ENCODE assay signal across 13 cellular contexts in the genomic region with DNA sequence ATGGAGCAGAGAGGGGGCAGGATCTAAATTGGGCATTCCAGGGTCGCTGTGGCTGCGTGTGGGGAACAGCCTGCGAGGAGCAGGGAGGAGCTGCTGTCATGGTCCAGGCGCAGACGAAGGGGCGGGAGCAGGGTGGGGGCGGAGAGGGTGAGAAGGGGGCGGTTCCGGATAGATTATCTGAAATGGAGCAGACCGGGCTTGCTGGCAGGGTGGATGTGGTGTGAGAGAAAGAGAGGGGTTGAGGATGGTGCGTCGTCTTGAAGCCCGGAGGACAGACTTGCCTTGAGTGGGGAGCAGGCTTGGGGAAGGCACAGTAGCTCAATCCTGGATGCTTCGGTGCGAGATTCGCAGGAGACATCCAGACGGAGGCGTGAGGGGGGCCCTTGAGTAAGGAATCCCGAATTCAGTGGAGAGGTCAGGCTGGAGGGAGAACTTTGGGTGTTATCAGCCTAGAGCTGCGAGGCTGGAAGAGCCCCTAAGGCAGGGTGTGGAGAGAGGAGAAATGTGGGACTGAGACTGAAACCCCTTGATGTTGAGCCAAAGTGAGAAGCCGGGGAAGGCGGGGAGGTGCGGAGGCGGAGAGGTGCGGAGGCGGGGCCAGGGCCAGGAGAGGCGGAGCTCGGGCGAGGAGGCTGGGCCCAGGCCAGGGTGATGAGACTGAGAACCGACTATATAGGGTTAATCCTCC.
A peak's percentile ranks its signal among the peaks of the same experiment; 100 is the strongest.
DNase-seq lines count a peak whose midpoint lies in the region; TF ChIP-seq lines count a peak whose summit lies in the region.
"Had no signal": no experiment of that assay in that cellular context is flagged by ENCODE, and none has a peak within 500 bp of the region (broad histone marks: within the 10 kb centered on the region; RNA-seq: fewer than 3 reads in every experiment).

No MANE protein-coding gene starts in this region.

- H3K4me1 ChIP-seq in stomach smooth muscle (ENCODE audit: control insufficient read depth, insufficient read depth, low read length), result peaks cover 2% of the 10 kb centered on the region

- H3K36me3 ChIP-seq in stomach smooth muscle (ENCODE audit: control insufficient read depth in 2 of 2, insufficient read depth in 2 of 2, low read length in 2 of 2), result peaks cover 0 to 3% of the 10 kb centered on the region in 2 donors

- H3K9ac ChIP-seq in stomach smooth muscle (ENCODE audit: low read length in 2 of 2), result peak overlapping the region in 1 of 2 donors; percentile 45

- H3K9me3 ChIP-seq in stomach smooth muscle (ENCODE audit: control insufficient read depth in 2 of 2, low read length in 2 of 2), result peaks cover 2 to 9% of the 10 kb centered on the region in 2 donors

- H3K27me3 ChIP-seq in stomach smooth muscle (ENCODE audit: control insufficient read depth in 1 of 2, insufficient read depth in 2 of 2, low read length in 2 of 2), result no peaks in the 10 kb centered on the region

- no peak overlapping the region for H3K4me3 ChIP-seq in epithelial cell of esophagus (ENCODE audit: low read length)
- peak overlapping the region; percentile 40 to 62 for H3K4me3 ChIP-seq in stomach smooth muscle (ENCODE audit: low read length in 2 of 2)

- no peak overlapping the region for H3K27ac ChIP-seq in stomach smooth muscle (ENCODE audit: low read length)

- DNase-seq in NCI-H82 (lab: John Stamatoyannopoulos, UW) (peak; percentile 73), epithelial cell of esophagus (ENCODE audit: low read depth) (peak; percentile 23), left kidney (ENCODE audit: low read depth, low spot score) (peak; percentile 74), cerebellar cortex (ENCODE audit: low spot score) (no peak), DMS53 treated with DMSO at 0.1 percent for 48 hours (lab: John Stamatoyannopoulos, UW; ENCODE audit: unreplicated experiment) (no peak), DMS79 treated with DMSO at 0.1 percent for 48 hours (lab: John Stamatoyannopoulos, UW) (no peak), HuH-7 (ENCODE audit: low spot score) (no peak)
- DNase-seq: cortex of kidney; EL; NCI-H1048; SIG-M5; stimulated activated CD4-positive, alpha-beta T cell treated with anti-CD3 and anti-CD28 coated beads, Interleukin-4, amount 100 ng/mL, for 24 hours had no signal

- TF ChIP-seq CTCF in epithelial cell of esophagus (IDR thresholded peaks at IDR 0.05; ENCODE audit: insufficient read depth, low read depth, low read length, missing control alignments), result no peak

Comparison
In these comparisons a context has a peak if more than half of its experiments do, and no peak if none do; other contexts are left out.
1. DNase-seq: peak in NCI-H82 (single experiment), epithelial cell of esophagus (single experiment) and left kidney (single experiment); none in cerebellar cortex (single experiment), DMS53 treated with DMSO at 0.1 percent for 48 hours (single experiment), DMS79 treated with DMSO at 0.1 percent for 48 hours (single experiment) and HuH-7 (single experiment).